Comparison of ENCODE assay signal across 8 cellular contexts in genomic region chr17:72407336-72408121, GRCh38.
DNase-seq lines count a peak whose midpoint lies in the region; ATAC-seq and TF ChIP-seq lines count a peak whose summit lies in the region.

No MANE protein-coding gene starts in this region.

- peaks cover 51% of the 10 kb centered on the region for H3K4me1 Mint-ChIP-seq in chondrocyte (ENCODE audit: low read depth)

- no peak overlapping the region for H3K4me3 Mint-ChIP-seq in chondrocyte (ENCODE audit: unreplicated experiment)

- H3K36me3 Mint-ChIP-seq in chondrocyte (ENCODE audit: low read depth): peaks cover 4% of the 10 kb centered on the region

- DNase-seq in AG09319 (ENCODE audit: extremely low read depth, low read depth): peak; percentile 92
- peak; percentile 85 for DNase-seq in NCI-H345 treated with DMSO at 0.1 percent for 48 hours (lab: John Stamatoyannopoulos, UW; ENCODE audit: unreplicated experiment)
- DNase-seq in chondrocyte (ENCODE audit: low spot score): no peak
- DNase-seq in medulla oblongata (ENCODE audit: extremely low spot score): peak; percentile 62
- no peak for DNase-seq in stimulated activated CD4-positive, alpha-beta T cell treated with anti-CD3 and anti-CD28 coated beads, Interleukin-4, amount 100 ng/mL, for 24 hours

- ATAC-seq in GM19351 (IDR thresholded peaks at IDR 0.05; ENCODE audit: unreplicated experiment) (peak; percentile 64), HG03175 (IDR thresholded peaks at IDR 0.05; ENCODE audit: unreplicated experiment) (peak; percentile 88), HG03025 (IDR thresholded peaks at IDR 0.05; ENCODE audit: low FRiP score, unreplicated experiment) (no peak)

- H3K27ac Mint-ChIP-seq in chondrocyte (ENCODE audit: unreplicated experiment): peak overlapping the region; percentile 67

- no peaks in the 10 kb centered on the region for H3K27me3 Mint-ChIP-seq in chondrocyte (ENCODE audit: low read depth)

- no peak for TF ChIP-seq CTCF in AG09319 (IDR thresholded peaks at IDR 0.05; ENCODE audit: low read depth, low read length)
- TF ChIP-seq CTCF in chondrocyte (IDR thresholded peaks at IDR 0.05): no peak

- H3K9me3 Mint-ChIP-seq in chondrocyte (ENCODE audit: low read depth): no peaks in the 10 kb centered on the region

Comparison
In these comparisons a context has a peak if more than half of its experiments do, and no peak if none do; other contexts are left out.
1. DNase-seq: peak in AG09319 (single experiment), NCI-H345 treated with DMSO at 0.1 percent for 48 hours (single experiment) and medulla oblongata (single experiment); none in chondrocyte (single experiment) and stimulated activated CD4-positive, alpha-beta T cell treated with anti-CD3 and anti-CD28 coated beads, Interleukin-4, amount 100 ng/mL, for 24 hours (single experiment).